ENCODE assay signal across 20 cellular contexts in the genomic region with DNA sequence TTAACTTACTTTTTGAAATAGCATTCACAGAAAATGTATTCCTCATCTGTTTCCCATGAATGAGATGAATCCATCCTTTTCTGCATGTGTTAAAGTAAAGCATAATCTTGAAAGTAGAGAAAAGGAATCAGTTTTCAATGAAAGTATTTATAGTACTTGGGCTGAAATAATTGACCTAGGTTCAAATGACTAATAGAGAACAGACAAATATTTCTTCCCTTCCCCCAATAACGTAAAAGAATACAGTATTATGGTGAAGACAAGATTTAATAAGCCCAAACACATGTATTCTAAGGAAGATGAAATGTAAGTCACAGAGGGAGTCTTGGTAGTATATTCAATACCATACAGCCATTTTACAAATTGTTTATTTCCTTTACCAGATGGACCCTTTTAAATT.
"Had no signal": no experiment of that assay in that cellular context is flagged by ENCODE, and none has a peak within 500 bp of the region (broad histone marks: within the 10 kb centered on the region; RNA-seq: fewer than 3 reads in every experiment).

No MANE protein-coding gene starts in this region.

- H3K27me3 ChIP-seq: upper lobe of left lung had no signal

- H3K27me3 Mint-ChIP-seq: activated B cell treated with CpG ODN at 0.5 μM for 24 hours; activated CD8-positive, alpha-beta T cell treated with anti-CD3 and anti-CD28 coated beads for 36 hours; activated naive CD4-positive, alpha-beta T cell treated with anti-CD3 and anti-CD28 coated beads, Interleukin-2, amount 50 U/mL, for 24 hours; stimulated activated naive CD8-positive, alpha-beta T cell treated with anti-CD3 and anti-CD28 coated beads, Interleukin-15, amount 100 ng/mL, for 72 hours; T-helper 17 cell had no signal

- H3K4me3 Mint-ChIP-seq: activated B cell treated with CpG ODN at 0.5 μM for 24 hours; activated CD8-positive, alpha-beta T cell treated with anti-CD3 and anti-CD28 coated beads for 36 hours; activated naive CD4-positive, alpha-beta T cell treated with anti-CD3 and anti-CD28 coated beads, Interleukin-2, amount 50 U/mL, for 24 hours; natural killer cell treated with Interleukin-12 subunit alpha and Interleukin-12 subunit beta and Interleukin-15 and Interleukin-18, amount 100 ng/mL, for 72 hours; stimulated activated naive CD8-positive, alpha-beta T cell treated with anti-CD3 and anti-CD28 coated beads, Interleukin-15, amount 100 ng/mL, for 72 hours; T-helper 17 cell had no signal

- H3K4me3 ChIP-seq: upper lobe of left lung had no signal

- DNase-seq: activated B cell treated with CpG ODN at 0.5 μM for 24 hours; activated CD4-positive, alpha-beta T cell treated with anti-CD3 and anti-CD28 coated beads for 48 hours; activated CD8-positive, alpha-beta memory T cell treated with anti-CD3 and anti-CD28 coated beads, Interleukin-2, amount 50 U/mL, for 4 hours; activated CD8-positive, alpha-beta T cell treated with anti-CD3 and anti-CD28 coated beads for 36 hours; activated effector memory CD4-positive, alpha-beta T cell treated with anti-CD3 and anti-CD28 coated beads, Interleukin-2, amount 50 U/mL, for 16 hours; activated T-cell treated with anti-CD3 and anti-CD28 coated beads, Interleukin-2, amount 50 U/mL, for 48 hours; caudate nucleus; effector CD8-positive, alpha-beta T cell; glutamatergic neuron; mesendoderm; nucleus accumbens; posterior cingulate gyrus; retina; small intestine; stimulated activated naive CD8-positive, alpha-beta T cell treated with anti-CD3 and anti-CD28 coated beads, Interleukin-15, amount 100 ng/mL, for 72 hours; T-helper 17 cell; upper lobe of left lung had no signal

- FAIRE-seq: small intestine, TTC549 had no signal

- H3K36me3 ChIP-seq: upper lobe of left lung had no signal

- H3K27ac Mint-ChIP-seq: activated B cell treated with CpG ODN at 0.5 μM for 24 hours; activated CD8-positive, alpha-beta T cell treated with anti-CD3 and anti-CD28 coated beads for 36 hours; activated naive CD4-positive, alpha-beta T cell treated with anti-CD3 and anti-CD28 coated beads, Interleukin-2, amount 50 U/mL, for 24 hours; natural killer cell treated with Interleukin-12 subunit alpha and Interleukin-12 subunit beta and Interleukin-15 and Interleukin-18, amount 100 ng/mL, for 72 hours; stimulated activated naive CD8-positive, alpha-beta T cell treated with anti-CD3 and anti-CD28 coated beads, Interleukin-15, amount 100 ng/mL, for 72 hours; T-helper 17 cell had no signal

- H3K9me3 Mint-ChIP-seq: activated B cell treated with CpG ODN at 0.5 μM for 24 hours; activated CD8-positive, alpha-beta T cell treated with anti-CD3 and anti-CD28 coated beads for 36 hours; activated naive CD4-positive, alpha-beta T cell treated with anti-CD3 and anti-CD28 coated beads, Interleukin-2, amount 50 U/mL, for 24 hours had no signal

- H3K9me3 ChIP-seq: upper lobe of left lung had no signal

- H3K4me1 Mint-ChIP-seq: activated B cell treated with CpG ODN at 0.5 μM for 24 hours; activated naive CD4-positive, alpha-beta T cell treated with anti-CD3 and anti-CD28 coated beads, Interleukin-2, amount 50 U/mL, for 24 hours; stimulated activated naive CD8-positive, alpha-beta T cell treated with anti-CD3 and anti-CD28 coated beads, Interleukin-15, amount 100 ng/mL, for 72 hours; T-helper 17 cell had no signal

- H3K36me3 Mint-ChIP-seq: activated naive CD4-positive, alpha-beta T cell treated with anti-CD3 and anti-CD28 coated beads, Interleukin-2, amount 50 U/mL, for 24 hours; natural killer cell treated with Interleukin-12 subunit alpha and Interleukin-12 subunit beta and Interleukin-15 and Interleukin-18, amount 100 ng/mL, for 72 hours had no signal
